ENCODE assay signal across 22 cellular contexts in genomic region chr12:31855427-31855826, GRCh38.
"Had no signal": no experiment of that assay in that cellular context is flagged by ENCODE, and none has a peak within 500 bp of the region (broad histone marks: within the 10 kb centered on the region; RNA-seq: fewer than 3 reads in every experiment).

No MANE protein-coding gene starts in this region.

- DNase-seq: dermis blood vessel endothelial cell; dorsolateral prefrontal cortex; effector CD4-positive, alpha-beta T cell; effector memory CD4-positive, alpha-beta T cell; foreskin keratinocyte; heart left ventricle; hypothalamus; left cardiac atrium; left ventricle myocardium inferior; lower lobe of right lung; mesenchymal stem cell; mucosa of descending colon; naive B cell had no signal

- H3K4me1 ChIP-seq: esophagus muscularis mucosa, foreskin keratinocyte, gastroesophageal sphincter had no signal

- H2AFZ ChIP-seq: hepatocyte had no signal

- H3K27ac ChIP-seq: coronary artery, dorsolateral prefrontal cortex, esophagus muscularis mucosa, foreskin keratinocyte, gastroesophageal sphincter, hepatocyte, left ventricle myocardium inferior, lower lobe of right lung had no signal

- H3K27me3 ChIP-seq: dorsolateral prefrontal cortex, esophagus muscularis mucosa, foreskin keratinocyte, gastroesophageal sphincter, heart left ventricle, hepatocyte had no signal

- H3K4me2 ChIP-seq: hepatocyte had no signal

- H3K79me2 ChIP-seq: hepatocyte had no signal

- FAIRE-seq: colon, endothelial cell of umbilical vein, frontal cortex, islet of Langerhans, keratinocyte had no signal

- H3K4me3 ChIP-seq: coronary artery, dorsolateral prefrontal cortex, esophagus muscularis mucosa, gastroesophageal sphincter, heart left ventricle, hepatocyte, left ventricle myocardium inferior, lower lobe of right lung, mucosa of descending colon had no signal

- H3K36me3 ChIP-seq: esophagus muscularis mucosa, gastroesophageal sphincter, heart left ventricle, left ventricle myocardium inferior, lower lobe of right lung had no signal

- ATAC-seq: foreskin keratinocyte, gastroesophageal sphincter, heart left ventricle, left cardiac atrium, lower lobe of right lung, mucosa of descending colon had no signal
